Comparison of ENCODE assay signal across 8 cellular contexts in genomic region chr6:36028887-36029324, GRCh38. TPM values are rescaled to one million over a fixed set of nuclear protein-coding genes. Genes with fewer than 3 reads are reported as not detected.
A peak's percentile ranks its signal among the peaks of the same experiment; 100 is the strongest.
DNase-seq lines count a peak whose midpoint lies in the region; ATAC-seq and TF ChIP-seq lines count a peak whose summit lies in the region.

No MANE protein-coding gene starts in this region.

- H3K36me3 ChIP-seq in OCI-LY3 (replicated peaks; ENCODE audit: low read depth, low read length) = no peaks in the 10 kb centered on the region
- H3K36me3 ChIP-seq in esophagus (ENCODE audit: control insufficient read depth in 2 of 2, insufficient read depth in 2 of 2, low read length in 1 of 2) = no peaks in the 10 kb centered on the region
- H3K36me3 ChIP-seq in mucosa of stomach (ENCODE audit: control insufficient read depth, insufficient read depth, low read length) = no peaks in the 10 kb centered on the region

- H2AFZ ChIP-seq in H9 (ENCODE audit: low read length) = no peak overlapping the region
- no peak overlapping the region for H2AFZ ChIP-seq in OCI-LY3 (ENCODE audit: low read depth, low read length)

- H3K27ac ChIP-seq in H9 (ENCODE audit: insufficient read length, low read depth, low read length) (no peak overlapping the region), OCI-LY3 (ENCODE audit: low read length) (0 out of 2 replicates have a peak overlapping the region, but pooled peaks have one; percentile 33), esophagus (ENCODE audit: low read depth in 2 of 2, low read length in 1 of 2) (peak overlapping the region; percentile 91 to 97)

- no peak overlapping the region for H3T11ph ChIP-seq in H9 (ENCODE audit: low read length)

- H2AK5ac ChIP-seq in H9 (ENCODE audit: insufficient read length, low read length) = no peak overlapping the region

- no peak overlapping the region for H3K14ac ChIP-seq in H9 (ENCODE audit: insufficient read depth, low read length)

- no peak overlapping the region for H2BK12ac ChIP-seq in H9 (ENCODE audit: insufficient read length, low read depth, low read length)

- no peak overlapping the region for H3K23ac ChIP-seq in H9 (ENCODE audit: insufficient read length, low read depth, low read length)

- in situ Hi-C loops in ACHN (cut with HindIII; ENCODE audit: low pct_ligation_motif_present, low pct_unique_long_range_greater_than_20kb, low sequenced_read_pairs) = no loop called here

- peaks cover 3% of the 10 kb centered on the region; the same call in 1 of the 2 replicates for H3K27me3 Mint-ChIP-seq in H9 (ENCODE audit: low read depth)

- no peak overlapping the region for H4K8ac ChIP-seq in H9 (replicated peaks; ENCODE audit: insufficient read length, low read depth, low read length)

- no CpG with 5 or more reads among the region's 13 CpGs for WGBS in H9 (ENCODE audit: extremely low coverage, insufficient read length, low lambda C conversion rate)
- WGBS in esophagus, 2 donors = 0% methylated on average over 13 of the region's 13 CpGs

- H3K27ac Mint-ChIP-seq in H9 = peak overlapping the region in 2 of 3 experiments; percentile 89 to 95; a peak in 4 of 7 replicates

- H3K79me2 ChIP-seq in H9 (ENCODE audit: insufficient read depth, low read length) = peaks cover 10% of the 10 kb centered on the region; the same call in 1 of the 2 replicates
- H3K79me2 ChIP-seq in OCI-LY3 (ENCODE audit: low read length) = peaks cover 63% of the 10 kb centered on the region

- peak overlapping the region; percentile 86 to 95 for H3K4me3 Mint-ChIP-seq in H9

- no peaks in the 10 kb centered on the region for H3K9me3 Mint-ChIP-seq in H9

- peak; percentile 76 for DNase-seq in ACHN
- no peak for DNase-seq in H9
- DNase-seq in activated T-cell treated with anti-CD3 and anti-CD28 coated beads for 4 hours = peak; percentile 67
- DNase-seq in stimulated activated CD8-positive, alpha-beta memory T cell treated with anti-CD3 and anti-CD28 coated beads, Interleukin-2, amount 100 ng/mL, for 48 hours (ENCODE audit: low read depth in 2 of 2) = peak; percentile 55 to 68

- H3K56ac ChIP-seq in H9 (ENCODE audit: insufficient read length, low read depth, low read length) = no peak overlapping the region

- H2BK20ac ChIP-seq in H9 (ENCODE audit: low read depth, low read length, poor library complexity, severe bottlenecking) = no peak overlapping the region

- H2BK5ac ChIP-seq in H9 (ENCODE audit: insufficient read length, low read length) = no peak overlapping the region

- H3K36me3 Mint-ChIP-seq in H9 (ENCODE audit: insufficient read depth in 1 of 3, low read depth in 3 of 3) = peaks cover 0 to 3% (median 0%) of the 10 kb centered on the region in 3 experiments; a peak in 2 of 7 replicates

- H3K27me3 ChIP-seq in H9 (ENCODE audit: insufficient read depth, low read length) (no peaks in the 10 kb centered on the region), OCI-LY3 (ENCODE audit: low read depth, low read length) (no peaks in the 10 kb centered on the region), esophagus (ENCODE audit: control insufficient read depth in 1 of 2, insufficient read depth in 2 of 2, low read length in 2 of 2) (no peaks in the 10 kb centered on the region), mucosa of stomach (ENCODE audit: control insufficient read depth, insufficient read depth, low read length) (peaks cover 11% of the 10 kb centered on the region)

- H3K9me3 ChIP-seq in H9 (ENCODE audit: control insufficient read depth, low read depth, low read length) = no peaks in the 10 kb centered on the region
- H3K9me3 ChIP-seq in OCI-LY3 (ENCODE audit: insufficient read depth, low read length) = no peaks in the 10 kb centered on the region
- no peaks in the 10 kb centered on the region for H3K9me3 ChIP-seq in esophagus (ENCODE audit: control insufficient read depth in 2 of 2, insufficient read depth in 1 of 2, low read depth in 1 of 2, low read length in 1 of 2)
- no peaks in the 10 kb centered on the region for H3K9me3 ChIP-seq in mucosa of stomach (ENCODE audit: control insufficient read depth, low read length)

- TF ChIP-seq CTCF in H9 (conservative IDR thresholded peaks at IDR 0.05) (no peak), OCI-LY3 (IDR thresholded peaks at IDR 0.05; ENCODE audit: low read depth, low read length) (no peak)

- peaks cover 8% of the 10 kb centered on the region for H3K23me2 ChIP-seq in H9 (ENCODE audit: insufficient read length, low read depth, low read length, poor library complexity, severe bottlenecking)

- no peaks in the 10 kb centered on the region for H3K79me1 ChIP-seq in H9 (ENCODE audit: insufficient read depth, low read depth, low read length, poor library complexity, severe bottlenecking)

- no peak overlapping the region for H2BK15ac ChIP-seq in H9 (ENCODE audit: low read depth, low read length)

- peak overlapping the region; percentile 93 for H3K4me2 ChIP-seq in H9 (ENCODE audit: insufficient read depth, insufficient read length, low read length)
- peak overlapping the region; percentile 78 for H3K4me2 ChIP-seq in OCI-LY3 (ENCODE audit: low read length)

- H3K18ac ChIP-seq in H9 (ENCODE audit: insufficient read length, low read depth, low read length) = no peak overlapping the region

- H3K4me1 Mint-ChIP-seq in H9 = peaks cover 39 to 44% of the 10 kb centered on the region in 2 experiments

- H4K91ac ChIP-seq in H9 (ENCODE audit: insufficient read length, low read depth, low read length) = no peak overlapping the region

- H3K4me1 ChIP-seq in H9 (ENCODE audit: insufficient read depth, low read length) (no peaks in the 10 kb centered on the region; the same call in 1 of the 2 replicates), OCI-LY3 (ENCODE audit: low read length) (peaks cover 8% of the 10 kb centered on the region), esophagus (ENCODE audit: control insufficient read depth in 2 of 2, insufficient read depth in 2 of 2, low read length in 1 of 2) (no peaks in the 10 kb centered on the region), mucosa of stomach (ENCODE audit: control insufficient read depth, insufficient read depth, low read length) (peaks cover 21% of the 10 kb centered on the region)

- no peak overlapping the region for H4K5ac ChIP-seq in H9 (ENCODE audit: insufficient read length, low read depth, low read length)

- no peak overlapping the region for H3K4ac ChIP-seq in H9 (ENCODE audit: low read depth, low read length)

- H3K9ac ChIP-seq in H9 (ENCODE audit: extremely low read depth, insufficient read length, low read length) (peak overlapping the region; percentile 59), OCI-LY3 (ENCODE audit: low read length) (peak overlapping the region; percentile 82), mucosa of stomach (ENCODE audit: low read length) (peak overlapping the region; percentile 94)

- no peak for ATAC-seq in HG03457 (IDR thresholded peaks at IDR 0.05; ENCODE audit: unreplicated experiment)

- H2BK120ac ChIP-seq in H9 (ENCODE audit: low read depth, low read length, poor library complexity, severe bottlenecking) = no peak overlapping the region

- peak overlapping the region; percentile 88 for H3K4me3 ChIP-seq in OCI-LY3 (ENCODE audit: low read length)
- H3K4me3 ChIP-seq in esophagus (ENCODE audit: low read depth in 1 of 2, low read length in 2 of 2) = peak overlapping the region; percentile 94 to 98
- H3K4me3 ChIP-seq in mucosa of stomach (ENCODE audit: low read length) = peak overlapping the region; percentile 95

- H4K20me1 ChIP-seq in H9 (ENCODE audit: control insufficient read depth, insufficient read depth, insufficient read length) = no peaks in the 10 kb centered on the region
- peaks cover 28% of the 10 kb centered on the region for H4K20me1 ChIP-seq in OCI-LY3 (ENCODE audit: insufficient read depth, low read length)

RNA-seq across cellular contexts. Expression of gene MAPK14, which starts 1.3 kb away (rescaled TPM):
- total RNA-seq in H9 (2021) = 32.4 and 40.5 TPM in 2 replicates
- 10 to 100 TPM; 11.3 to 19.1 TPM for polyA plus RNA-seq in esophagus

RNA-seq across cellular contexts. Expression of gene SLC26A8, which starts 4.5 kb away (rescaled TPM):
- total RNA-seq in H9 (2021) = 0.09 and 0.55 TPM in 2 replicates
- polyA plus RNA-seq in esophagus = under 1 TPM in 1 of 2 donors, not detected in 1; 0.04 TPM
